1 cellular context compared by ENCODE assay signal in genomic region chr16:56190903-56191806, GRCh38.
TF ChIP-seq lines count a peak whose summit lies in the region.

Gene GNAO1, plus strand, starts transcription at chr16:56191489. Its CDS starts 747 bp downstream, at chr16:56192236.

TF ChIP-seq in K562, 482 proteins besides CTCF, POLR2A, EP300 and RAD21 (continued from another document and continues in another):
- TF ChIP-seq ZNF318 (IDR thresholded peaks at IDR 0.05; ENCODE audit: borderline replicate concordance in 1 of 2, low read depth in 1 of 2) (no peak), ZNF384 (IDR thresholded peaks at IDR 0.05; ENCODE audit: low read depth, low read length) (peak; percentile 73), ZNF589 (CRISPR knock-in tag; IDR thresholded peaks at IDR 0.05; ENCODE audit: low read depth) (no peak), CXXC5 (CRISPR knock-in tag; IDR thresholded peaks at IDR 0.05) (peak; percentile 82), ZBTB33 (CRISPR knock-in tag; IDR thresholded peaks at IDR 0.05) (no peak), TAL1 (IDR thresholded peaks at IDR 0.05) (no peak), ZMIZ1 (IDR thresholded peaks at IDR 0.05; ENCODE audit: low read depth in 2 of 2, low read length in 2 of 2) (no peak), SUPT5H (IDR thresholded peaks at IDR 0.05) (no peak), CREM (IDR thresholded peaks at IDR 0.05; ENCODE audit: low read depth) (peak; percentile 65), ZEB2 (IDR thresholded peaks at IDR 0.05) (no peak), CBX2 (IDR thresholded peaks at IDR 0.05; ENCODE audit: insufficient read depth, low read length, poor library complexity, severe bottlenecking) (no peak), TRIM25 (IDR thresholded peaks at IDR 0.05; ENCODE audit: borderline replicate concordance) (no peak), TAF9B (IDR thresholded peaks at IDR 0.05; ENCODE audit: partially characterized antibody) (no peak), HOMEZ (CRISPR knock-in tag; IDR thresholded peaks at IDR 0.05) (no peak), HNRNPH1 (optimal IDR thresholded peaks at IDR 0.05; ENCODE audit: low read depth, low read length) (no peak), RB1 (IDR thresholded peaks at IDR 0.05; ENCODE audit: low read depth) (peak; percentile 47; the same call in 1 of the 2 replicates), NFIC (IDR thresholded peaks at IDR 0.05) (peak; percentile 53), ZBTB17 (CRISPR knock-in tag; IDR thresholded peaks at IDR 0.05) (0 out of 2 replicates have a peak, but pooled peaks have one; percentile 33), CCAR2 (IDR thresholded peaks at IDR 0.05; ENCODE audit: low read depth, low read length) (no peak), YY1 (IDR thresholded peaks at IDR 0.05; ENCODE audit: borderline replicate concordance in 1 of 3, control insufficient read depth in 1 of 3, extremely low read depth in 1 of 3, insufficient read depth in 3 of 3, insufficient read length in 1 of 3, insufficient replicate concordance in 2 of 3, low read depth in 1 of 3, low read length in 2 of 3) (no peak), E2F6 (IDR thresholded peaks at IDR 0.05; ENCODE audit: borderline replicate concordance in 1 of 2, extremely low read depth in 1 of 2, insufficient read depth in 1 of 2, insufficient read length in 1 of 2, low read depth in 1 of 2, low read length in 1 of 2, poor library complexity in 1 of 2, severe bottlenecking in 1 of 2) (peak in 1 of 2 experiments; percentile 41), VEZF1 (CRISPR knock-in tag; IDR thresholded peaks at IDR 0.05) (peak; percentile 78), TBP (optimal IDR thresholded peaks at IDR 0.05; ENCODE audit: low read depth, low read length) (no peak), ZNF347 (CRISPR knock-in tag; IDR thresholded peaks at IDR 0.05; ENCODE audit: low read depth) (no peak), ZNF316 (IDR thresholded peaks at IDR 0.05) (no peak), SMAD2 (IDR thresholded peaks at IDR 0.05; ENCODE audit: low read depth, low read length) (no peak), ZNF830 (CRISPR knock-in tag; IDR thresholded peaks at IDR 0.05) (no peak), ZNF263 (CRISPR knock-in tag; IDR thresholded peaks at IDR 0.05; ENCODE audit: borderline replicate concordance) (0 out of 2 replicates have a peak, but pooled peaks have one; percentile 19), SREBF2 (CRISPR knock-in tag; IDR thresholded peaks at IDR 0.05) (no peak), ZBTB8A (IDR thresholded peaks at IDR 0.05; ENCODE audit: partially characterized antibody) (no peak), SREBF1 (IDR thresholded peaks at IDR 0.05; ENCODE audit: borderline replicate concordance, low read depth, low read length) (no peak), DPF2 (IDR thresholded peaks at IDR 0.05) (no peak), REST (CRISPR knock-in tag; IDR thresholded peaks at IDR 0.05; ENCODE audit: low read depth) (peak; percentile 28; the same call in 1 of the 2 replicates), SAFB (IDR thresholded peaks at IDR 0.05; ENCODE audit: borderline replicate concordance, low read depth, low read length) (no peak), ZNF586 (CRISPR knock-in tag; conservative IDR thresholded peaks at IDR 0.05) (no peak)
